ENCODE assay signal across 22 cellular contexts in the genomic region with DNA sequence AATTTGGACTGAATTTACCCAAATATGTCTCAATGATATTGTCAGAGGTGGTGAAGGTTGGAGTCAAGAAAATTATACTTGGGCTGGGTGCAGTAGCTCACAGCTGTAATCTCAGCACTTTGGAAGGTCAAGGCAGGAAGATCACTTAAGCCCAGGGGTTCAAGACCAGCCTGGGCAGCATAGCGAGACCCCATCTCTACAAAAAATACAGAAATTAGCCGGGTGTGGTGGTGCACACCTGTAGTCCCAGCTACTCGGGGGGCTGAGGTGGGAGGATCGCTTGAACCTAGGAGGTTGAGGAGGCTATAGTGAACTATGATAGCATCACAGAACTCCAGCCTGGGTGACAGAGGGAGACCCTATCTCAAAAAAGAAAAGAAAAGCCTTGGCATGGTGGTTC. TPM values are rescaled to one million over a fixed set of nuclear protein-coding genes. Genes with fewer than 3 reads are reported as not detected.
DNase-seq lines count a peak whose midpoint lies in the region; ATAC-seq and TF ChIP-seq lines count a peak whose summit lies in the region.
"Had no signal": no experiment of that assay in that cellular context is flagged by ENCODE, and none has a peak within 500 bp of the region (broad histone marks: within the 10 kb centered on the region; RNA-seq: fewer than 3 reads in every experiment).

No MANE protein-coding gene starts in this region.

- TF ChIP-seq EP300 in upper lobe of left lung (IDR thresholded peaks at IDR 0.05), result no peak

- no peak overlapping the region for H3K27ac ChIP-seq in CD4-positive, alpha-beta T cell (ENCODE audit: low read depth, low read length)
- H3K27ac ChIP-seq in naive thymus-derived CD4-positive, alpha-beta T cell (ENCODE audit: low read depth, low read length), result peak overlapping the region; percentile 46
- H3K27ac ChIP-seq in upper lobe of left lung, result no peak overlapping the region
- H3K27ac ChIP-seq: transverse colon had no signal

- TF ChIP-seq POLR2A in upper lobe of left lung (IDR thresholded peaks at IDR 0.05), result no peak

- H3K36me3 Mint-ChIP-seq in activated CD4-positive, alpha-beta T cell treated with anti-CD3 and anti-CD28 coated beads, Interleukin-2, amount 10 ng/mL, durations not matched to agents 7 days and 5 days (ENCODE audit: low read depth), result no peaks in the 10 kb centered on the region
- no peaks in the 10 kb centered on the region for H3K36me3 Mint-ChIP-seq in CD4-positive, alpha-beta T cell (ENCODE audit: low read depth)
- no peaks in the 10 kb centered on the region for H3K36me3 Mint-ChIP-seq in activated CD8-positive, alpha-beta T cell treated with anti-CD3 and anti-CD28 coated beads, Interleukin-2, amount 10 ng/mL, durations not matched to agents 7 days and 5 days (ENCODE audit: low read depth)
- no peaks in the 10 kb centered on the region for H3K36me3 Mint-ChIP-seq in naive thymus-derived CD4-positive, alpha-beta T cell
- H3K36me3 Mint-ChIP-seq: natural killer cell had no signal

- peak overlapping the region; percentile 77 for H3K27ac Mint-ChIP-seq in activated CD4-positive, alpha-beta T cell treated with anti-CD3 and anti-CD28 coated beads, Interleukin-2, amount 10 ng/mL, durations not matched to agents 7 days and 5 days
- peak overlapping the region; percentile 80 for H3K27ac Mint-ChIP-seq in CD4-positive, alpha-beta T cell
- peak overlapping the region; percentile 87 for H3K27ac Mint-ChIP-seq in activated CD8-positive, alpha-beta T cell treated with anti-CD3 and anti-CD28 coated beads, Interleukin-2, amount 10 ng/mL, durations not matched to agents 7 days and 5 days
- H3K27ac Mint-ChIP-seq in naive thymus-derived CD4-positive, alpha-beta T cell, result peak overlapping the region; percentile 4 to 96 (median 93)
- H3K27ac Mint-ChIP-seq: natural killer cell had no signal

- no peaks in the 10 kb centered on the region for H3K27me3 ChIP-seq in CD4-positive, alpha-beta T cell (ENCODE audit: control insufficient read depth, insufficient read depth, low read length)
- H3K27me3 ChIP-seq in naive thymus-derived CD4-positive, alpha-beta T cell (ENCODE audit: control insufficient read depth in 2 of 2, insufficient read depth in 2 of 2, low read length in 2 of 2), result no peaks in the 10 kb centered on the region
- no peaks in the 10 kb centered on the region for H3K27me3 ChIP-seq in upper lobe of left lung
- H3K27me3 ChIP-seq: left lung, transverse colon had no signal

- H3K4me1 ChIP-seq in naive thymus-derived CD4-positive, alpha-beta T cell (ENCODE audit: control insufficient read depth in 2 of 2, insufficient read depth in 2 of 2, low read length in 2 of 2), result peaks cover 27 to 51% of the 10 kb centered on the region in 2 donors
- H3K4me1 ChIP-seq in upper lobe of left lung, result no peaks in the 10 kb centered on the region
- H3K4me1 ChIP-seq: left lung, transverse colon had no signal

- no peaks in the 10 kb centered on the region for H3K27me3 Mint-ChIP-seq in activated CD4-positive, alpha-beta T cell treated with anti-CD3 and anti-CD28 coated beads, Interleukin-2, amount 10 ng/mL, durations not matched to agents 7 days and 5 days
- no peaks in the 10 kb centered on the region for H3K27me3 Mint-ChIP-seq in CD4-positive, alpha-beta T cell
- H3K27me3 Mint-ChIP-seq in activated CD8-positive, alpha-beta T cell treated with anti-CD3 and anti-CD28 coated beads, Interleukin-2, amount 10 ng/mL, durations not matched to agents 7 days and 5 days (ENCODE audit: low read depth), result no peaks in the 10 kb centered on the region
- no peaks in the 10 kb centered on the region for H3K27me3 Mint-ChIP-seq in naive thymus-derived CD4-positive, alpha-beta T cell
- H3K27me3 Mint-ChIP-seq: stimulated activated naive CD8-positive, alpha-beta T cell treated with anti-CD3 and anti-CD28 coated beads, Interleukin-15, amount 100 ng/mL, for 72 hours had no signal

- no peaks in the 10 kb centered on the region for H3K36me3 ChIP-seq in naive thymus-derived CD4-positive, alpha-beta T cell (ENCODE audit: control insufficient read depth in 2 of 3, insufficient read depth in 3 of 3, low read length in 3 of 3)
- no peaks in the 10 kb centered on the region for H3K36me3 ChIP-seq in upper lobe of left lung
- H3K36me3 ChIP-seq: left lung, transverse colon had no signal

- WGBS in upper lobe of left lung, 2 donors, result 85 to 90% methylated on average over 4 of the region's 4 CpGs

- peaks cover 72% of the 10 kb centered on the region for H3K4me1 Mint-ChIP-seq in activated CD4-positive, alpha-beta T cell treated with anti-CD3 and anti-CD28 coated beads, Interleukin-2, amount 10 ng/mL, durations not matched to agents 7 days and 5 days
- H3K4me1 Mint-ChIP-seq in CD4-positive, alpha-beta T cell (ENCODE audit: low read depth), result peaks cover 79% of the 10 kb centered on the region
- H3K4me1 Mint-ChIP-seq in activated CD8-positive, alpha-beta T cell treated with anti-CD3 and anti-CD28 coated beads, Interleukin-2, amount 10 ng/mL, durations not matched to agents 7 days and 5 days (ENCODE audit: low read depth), result peaks cover 64% of the 10 kb centered on the region
- H3K4me1 Mint-ChIP-seq in naive thymus-derived CD4-positive, alpha-beta T cell, result peaks cover 31 to 83% (median 64%) of the 10 kb centered on the region in 7 donors

- CTCF ChIA-PET in activated CD4-positive, alpha-beta T cell treated with anti-CD3 and anti-CD28 coated beads, Interleukin-2, amount 10 ng/mL, durations not matched to agents 7 days and 5 days (lab: Charles Lee), result interaction anchor here (0.9 kb wide), 1 partner anchor 48 kb away, joined by 3 read pairs; no protein-coding TSS in a partner anchor
- CTCF ChIA-PET in CD4-positive, alpha-beta T cell (lab: Charles Lee), result no interaction called here
- CTCF ChIA-PET in activated CD8-positive, alpha-beta T cell treated with anti-CD3 and anti-CD28 coated beads, Interleukin-2, amount 10 ng/mL, durations not matched to agents 7 days and 5 days (lab: Charles Lee), result interaction anchor here (2.3 kb wide), 1 partner anchor 40 kb away, joined by 7 read pairs; a partner anchor contains a TSS
- CTCF ChIA-PET in naive thymus-derived CD4-positive, alpha-beta T cell (lab: Charles Lee), result interaction anchor here (0.5 to 1.2 kb wide), 2 partner anchors 18 to 39 kb away, joined by 3 to 6 read pairs; no protein-coding TSS in a partner anchor

- no peaks in the 10 kb centered on the region for H3K9me3 ChIP-seq in CD4-positive, alpha-beta T cell (ENCODE audit: control insufficient read depth, low read length)
- no peaks in the 10 kb centered on the region for H3K9me3 ChIP-seq in naive thymus-derived CD4-positive, alpha-beta T cell (ENCODE audit: control insufficient read depth in 2 of 3, low read length in 3 of 3)
- H3K9me3 ChIP-seq in upper lobe of left lung, result no peaks in the 10 kb centered on the region
- H3K9me3 ChIP-seq: left lung, transverse colon had no signal

- POLR2A ChIA-PET in activated CD4-positive, alpha-beta T cell treated with anti-CD3 and anti-CD28 coated beads, Interleukin-2, amount 10 ng/mL, durations not matched to agents 7 days and 5 days (lab: Charles Lee), result no interaction called here
- POLR2A ChIA-PET in CD4-positive, alpha-beta T cell (lab: Charles Lee), result interaction anchor here (1.0 to 9.4 kb wide), 4 partner anchors 13 to 52 kb away, joined by 5 to 100 read pairs (median 18); a partner anchor contains a TSS
- POLR2A ChIA-PET in activated CD8-positive, alpha-beta T cell treated with anti-CD3 and anti-CD28 coated beads, Interleukin-2, amount 10 ng/mL, durations not matched to agents 7 days and 5 days (lab: Charles Lee), result interaction anchor here (0.8 to 3.3 kb wide), 3 partner anchors 13 to 38 kb away, joined by 3 to 13 read pairs (median 6); no protein-coding TSS in a partner anchor
- POLR2A ChIA-PET in naive thymus-derived CD4-positive, alpha-beta T cell (lab: Charles Lee), result interaction anchor here (1.0 to 9.4 kb wide), 8 partner anchors 10 to 48 kb away, joined by 3 to 140 read pairs (median 6); a partner anchor contains a TSS

- no peak for DNase-seq in activated CD4-positive, alpha-beta T cell treated with anti-CD3 and anti-CD28 coated beads, Interleukin-2, amount 10 ng/mL, durations not matched to agents 7 days and 5 days
- no peak for DNase-seq in activated CD4-positive, alpha-beta T cell treated with anti-CD3 and anti-CD28 coated beads for 48 hours
- no peak for DNase-seq in CD4-positive, alpha-beta T cell
- DNase-seq in activated CD8-positive, alpha-beta T cell treated with anti-CD3 and anti-CD28 coated beads, Interleukin-2, amount 10 ng/mL, durations not matched to agents 7 days and 5 days, result no peak
- no peak for DNase-seq in naive thymus-derived CD4-positive, alpha-beta T cell
- DNase-seq in C1 segment of cervical spinal cord (lab: John Stamatoyannopoulos, UW) (no peak), upper lobe of left lung (no peak)
- DNase-seq: central memory CD4-positive, alpha-beta T cell; dermis blood vessel endothelial cell; Kasumi-1; natural killer cell; NCI-H510A treated with DMSO at 0.1 percent for 48 hours; NK-92 treated with Interleukin-12 subunit alpha and Interleukin-12 subunit beta, amount 100 ng/mL, for 24 hours; right cardiac atrium; SHP77 treated with DMSO at 0.1 percent for 48 hours; stimulated activated CD4-positive, alpha-beta T cell treated with anti-CD3 and anti-CD28 coated beads, Interleukin-12 subunit alpha, Interleukin-12 subunit beta, amount 100 ng/mL, for 4 hours; transverse colon had no signal

- TF ChIP-seq CTCF in CD4-positive, alpha-beta T cell (IDR thresholded peaks at IDR 0.05), result no peak
- no peak for TF ChIP-seq CTCF in upper lobe of left lung (IDR thresholded peaks at IDR 0.05)

- no peak for ATAC-seq in CD4-positive, alpha-beta T cell (ENCODE audit: poor library complexity)
- ATAC-seq in activated CD8-positive, alpha-beta T cell treated with anti-CD3 and anti-CD28 coated beads, Interleukin-2, amount 10 ng/mL, durations not matched to agents 7 days and 5 days, result no peak
- ATAC-seq in naive thymus-derived CD4-positive, alpha-beta T cell, result no peak
- ATAC-seq in GM18861 (IDR thresholded peaks at IDR 0.05; ENCODE audit: unreplicated experiment) (no peak), upper lobe of left lung (ENCODE audit: low FRiP score in 2 of 2) (no peak)
- ATAC-seq: GM12878; natural killer cell; Panc1; right cardiac atrium; stimulated activated naive CD8-positive, alpha-beta T cell treated with anti-CD3 and anti-CD28 coated beads, Interleukin-15, amount 100 ng/mL, for 72 hours had no signal

- H3K4me3 Mint-ChIP-seq in activated CD4-positive, alpha-beta T cell treated with anti-CD3 and anti-CD28 coated beads, Interleukin-2, amount 10 ng/mL, durations not matched to agents 7 days and 5 days, result no peak overlapping the region
- no peak overlapping the region for H3K4me3 Mint-ChIP-seq in CD4-positive, alpha-beta T cell
- no peak overlapping the region for H3K4me3 Mint-ChIP-seq in activated CD8-positive, alpha-beta T cell treated with anti-CD3 and anti-CD28 coated beads, Interleukin-2, amount 10 ng/mL, durations not matched to agents 7 days and 5 days
- peak overlapping the region in 7 of 10 donors; percentile 64 to 80 (median 72) for H3K4me3 Mint-ChIP-seq in naive thymus-derived CD4-positive, alpha-beta T cell
- H3K4me3 Mint-ChIP-seq: natural killer cell had no signal

- H3K4me3 ChIP-seq in naive thymus-derived CD4-positive, alpha-beta T cell (ENCODE audit: low read length), result no peak overlapping the region
- H3K4me3 ChIP-seq in upper lobe of left lung, result no peak overlapping the region
- H3K4me3 ChIP-seq: GM12878, left lung, transverse colon had no signal

- intact Hi-C loops in CD4-positive, alpha-beta T cell (cut with DNase I, micrococcal nuclease), result loop anchor here (2.0 kb wide), 1 partner anchor 17 kb away; no protein-coding TSS in a partner anchor
- intact Hi-C loops in naive thymus-derived CD4-positive, alpha-beta T cell (cut with micrococcal nuclease), result loop anchor here in 1 of 2 donors (2.0 kb wide), 1 partner anchor 51 kb away; a partner anchor contains a TSS

- no peaks in the 10 kb centered on the region for H3K9me3 Mint-ChIP-seq in activated CD4-positive, alpha-beta T cell treated with anti-CD3 and anti-CD28 coated beads, Interleukin-2, amount 10 ng/mL, durations not matched to agents 7 days and 5 days
- no peaks in the 10 kb centered on the region for H3K9me3 Mint-ChIP-seq in CD4-positive, alpha-beta T cell
- no peaks in the 10 kb centered on the region for H3K9me3 Mint-ChIP-seq in activated CD8-positive, alpha-beta T cell treated with anti-CD3 and anti-CD28 coated beads, Interleukin-2, amount 10 ng/mL, durations not matched to agents 7 days and 5 days (ENCODE audit: insufficient read depth)
- H3K9me3 Mint-ChIP-seq in naive thymus-derived CD4-positive, alpha-beta T cell, result peaks cover 0 to 1% (median 0%) of the 10 kb centered on the region in 11 donors
- H3K9me3 Mint-ChIP-seq: natural killer cell; stimulated activated naive CD8-positive, alpha-beta T cell treated with anti-CD3 and anti-CD28 coated beads, Interleukin-15, amount 100 ng/mL, for 72 hours had no signal

RNA-seq across cellular contexts. Expression of a gene that starts 40.9 kb away (rescaled TPM):
- 100 to 1,000 TPM; 365 to 379 TPM for total RNA-seq in activated CD4-positive, alpha-beta T cell treated with anti-CD3 and anti-CD28 coated beads, Interleukin-2, amount 10 ng/mL, durations not matched to agents 7 days and 5 days
- 100 to 1,000 TPM; 156 to 160 TPM for total RNA-seq in CD4-positive, alpha-beta T cell
- 100 to 1,000 TPM; 270 to 288 TPM for total RNA-seq in activated CD8-positive, alpha-beta T cell treated with anti-CD3 and anti-CD28 coated beads, Interleukin-2, amount 10 ng/mL, durations not matched to agents 7 days and 5 days
- total RNA-seq in naive thymus-derived CD4-positive, alpha-beta T cell, result 100 to 1,000 TPM; 179 to 476 (median 342) TPM
- 100 to 1,000 TPM; 317 to 445 TPM for polyA plus RNA-seq in naive thymus-derived CD4-positive, alpha-beta T cell
- total RNA-seq in upper lobe of left lung, result 10 to 100 TPM in 4 of 6 donors, 1 to 10 TPM in 2; 3.5 to 70.2 (median 17.5) TPM

RNA-seq across cellular contexts. Expression of a gene that starts 51.2 kb away (rescaled TPM):
- total RNA-seq in activated CD4-positive, alpha-beta T cell treated with anti-CD3 and anti-CD28 coated beads, Interleukin-2, amount 10 ng/mL, durations not matched to agents 7 days and 5 days, result 10 to 100 TPM; 24.8 to 26.1 TPM
- total RNA-seq in CD4-positive, alpha-beta T cell, result 10 to 100 TPM; 24.4 to 28.1 TPM
- 10 to 100 TPM; 28.3 to 29.0 TPM for total RNA-seq in activated CD8-positive, alpha-beta T cell treated with anti-CD3 and anti-CD28 coated beads, Interleukin-2, amount 10 ng/mL, durations not matched to agents 7 days and 5 days
- total RNA-seq in naive thymus-derived CD4-positive, alpha-beta T cell, result 10 to 100 TPM; 31.1 to 47.0 (median 42.1) TPM
- polyA plus RNA-seq in naive thymus-derived CD4-positive, alpha-beta T cell, result 10 to 100 TPM; 22.6 to 40.4 TPM
- total RNA-seq in upper lobe of left lung, result 10 to 100 TPM; 23.4 to 84.7 (median 68.7) TPM

Comparison
In these comparisons a context has a peak if more than half of its experiments do, and no peak if none do; other contexts are left out.
1. H3K4me3 Mint-ChIP-seq: peak in naive thymus-derived CD4-positive, alpha-beta T cell (7 of 10); none in activated CD4-positive, alpha-beta T cell treated with anti-CD3 and anti-CD28 coated beads, Interleukin-2, amount 10 ng/mL, durations not matched to agents 7 days and 5 days (single experiment), CD4-positive, alpha-beta T cell (single experiment) and activated CD8-positive, alpha-beta T cell treated with anti-CD3 and anti-CD28 coated beads, Interleukin-2, amount 10 ng/mL, durations not matched to agents 7 days and 5 days (single experiment).
2. Peak in every context shown above with its lines, with median percentiles within 50 percentile points of each other: H3K27ac Mint-ChIP-seq.